1 cellular context compared by ENCODE assay signal in genomic region chr14:103886304-103887169, GRCh38.
A peak's percentile ranks its signal among the peaks of the same experiment; 100 is the strongest.
TF ChIP-seq lines count a peak whose summit lies in the region.

No MANE protein-coding gene starts in this region.

TF ChIP-seq in HepG2, 621 proteins besides CTCF, POLR2A, EP300 and RAD21 (continued from another document and continues in another):
- TF ChIP-seq GLMP (CRISPR knock-in tag; IDR thresholded peaks at IDR 0.05; ENCODE audit: borderline replicate concordance) (no peak), ZBTB39 (CRISPR knock-in tag; IDR thresholded peaks at IDR 0.05) (no peak), RELA (CRISPR knock-in tag; IDR thresholded peaks at IDR 0.05) (no peak), ZBTB26 (CRISPR knock-in tag; IDR thresholded peaks at IDR 0.05; ENCODE audit: borderline replicate concordance) (no peak), ZFAT (CRISPR knock-in tag; conservative IDR thresholded peaks at IDR 0.05) (no peak), ESRRA (CRISPR knock-in tag; IDR thresholded peaks at IDR 0.05; ENCODE audit: low read depth) (no peak), DRAP1 (CRISPR knock-in tag; IDR thresholded peaks at IDR 0.05) (peak; percentile 44; the same call in 1 of the 2 replicates), GATA4 (IDR thresholded peaks at IDR 0.05; ENCODE audit: borderline replicate concordance, low read depth) (no peak), MZF1 (CRISPR knock-in tag; IDR thresholded peaks at IDR 0.05; ENCODE audit: borderline replicate concordance) (no peak), ZNF710 (CRISPR knock-in tag; IDR thresholded peaks at IDR 0.05; ENCODE audit: borderline replicate concordance) (no peak), CSRNP2 (CRISPR knock-in tag; conservative IDR thresholded peaks at IDR 0.05; ENCODE audit: low read depth) (no peak), POLR2G (IDR thresholded peaks at IDR 0.05; ENCODE audit: low read depth, low read length) (peak; percentile 47; the same call in 1 of the 2 replicates), TFE3 (CRISPR knock-in tag; IDR thresholded peaks at IDR 0.05) (no peak), ZNF639 (CRISPR knock-in tag; conservative IDR thresholded peaks at IDR 0.05) (no peak), YY1 (IDR thresholded peaks at IDR 0.05; ENCODE audit: insufficient read depth, insufficient replicate concordance, low read depth, low read length) (no peak), ZNF782 (CRISPR knock-in tag; IDR thresholded peaks at IDR 0.05; ENCODE audit: borderline replicate concordance) (no peak), MXI1 (IDR thresholded peaks at IDR 0.05; ENCODE audit: borderline replicate concordance, low read depth, low read length) (no peak), SNAPC4 (CRISPR knock-in tag; IDR thresholded peaks at IDR 0.05) (no peak), ZNF704 (CRISPR knock-in tag; IDR thresholded peaks at IDR 0.05; ENCODE audit: borderline replicate concordance) (0 out of 2 replicates have a peak, but pooled peaks have one; percentile 50), GPBP1L1 (CRISPR knock-in tag; IDR thresholded peaks at IDR 0.05) (no peak), ZKSCAN8 (CRISPR knock-in tag; IDR thresholded peaks at IDR 0.05; ENCODE audit: borderline replicate concordance) (0 out of 2 replicates have a peak, but pooled peaks have one; percentile 37), KDM3A (CRISPR knock-in tag; IDR thresholded peaks at IDR 0.05; ENCODE audit: low read depth) (no peak), MYNN (CRISPR knock-in tag; IDR thresholded peaks at IDR 0.05; ENCODE audit: low read depth) (no peak), HDAC1 (CRISPR knock-in tag; IDR thresholded peaks at IDR 0.05) (0 out of 2 replicates have a peak, but pooled peaks have one; percentile 58), POGZ (CRISPR knock-in tag; IDR thresholded peaks at IDR 0.05) (no peak), FIP1L1 (IDR thresholded peaks at IDR 0.05; ENCODE audit: borderline replicate concordance, insufficient read depth, low read depth, low read length) (no peak), KMT2A (CRISPR knock-in tag; IDR thresholded peaks at IDR 0.05) (peak; percentile 71), ZNF382 (CRISPR knock-in tag; IDR thresholded peaks at IDR 0.05; ENCODE audit: borderline replicate concordance) (no peak), ZNF772 (CRISPR knock-in tag; IDR thresholded peaks at IDR 0.05) (no peak), STAT6 (CRISPR knock-in tag; IDR thresholded peaks at IDR 0.05; ENCODE audit: borderline replicate concordance) (no peak), ZNF143 (CRISPR knock-in tag; IDR thresholded peaks at IDR 0.05) (no peak), KAT8 (CRISPR knock-in tag; IDR thresholded peaks at IDR 0.05) (0 out of 2 replicates have a peak, but pooled peaks have one; percentile 25)
